In the genomic region with DNA sequence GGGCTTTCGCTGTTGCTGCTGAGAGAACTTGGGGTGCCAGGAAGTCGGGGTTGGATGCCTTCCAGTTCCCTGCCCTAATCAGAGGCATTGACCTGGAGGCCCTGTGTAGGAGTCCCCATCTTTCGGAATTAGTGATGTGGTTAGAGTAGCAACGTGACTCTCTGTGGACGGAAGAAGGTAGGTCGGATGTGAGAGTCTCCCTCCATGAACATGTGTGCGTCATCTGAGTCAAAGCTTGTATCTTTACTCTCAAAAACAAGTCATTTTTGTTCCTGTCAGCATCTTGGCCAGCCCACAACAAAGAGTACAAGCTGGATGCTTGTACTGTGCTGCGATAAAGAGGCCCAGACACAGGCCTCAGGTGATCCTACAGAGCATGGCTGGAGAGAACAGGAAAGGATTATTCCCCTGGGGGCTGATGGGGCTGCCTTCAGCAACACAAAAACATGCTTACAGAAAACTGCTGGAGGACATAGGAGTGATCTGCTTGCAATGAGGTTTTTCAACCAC, we compare ENCODE assay signal across 8 cellular contexts.
A peak's percentile ranks its signal among the peaks of the same experiment; 100 is the strongest.
DNase-seq lines count a peak whose midpoint lies in the region; ATAC-seq and TF ChIP-seq lines count a peak whose summit lies in the region.

No MANE protein-coding gene starts in this region.

- no peaks in the 10 kb centered on the region for H3K9me3 Mint-ChIP-seq in stimulated activated memory B cell treated with anti-CD40 and anti-IgM and Interleukin-4, amounts not matched to agents 10 μg/mL and 1 μg/mL and 100 μg/mL, for 72 hours

- DNase-seq in GM12865 (ENCODE audit: low read depth), result peak; percentile 97
- DNase-seq in T follicular helper cell (ENCODE audit: low read depth), result peak; percentile 79
- peak; percentile 49 for DNase-seq in activated naive CD8-positive, alpha-beta T cell treated with anti-CD3 and anti-CD28 coated beads, Interleukin-2, amount 50 U/mL, for 16 hours (ENCODE audit: low read depth, low spot score)
- DNase-seq in NCI-H187 (lab: John Stamatoyannopoulos, UW), result no peak
- DNase-seq in SKM-1 (lab: John Stamatoyannopoulos, UW; ENCODE audit: unreplicated experiment), result no peak
- DNase-seq in inferior parietal cortex (ENCODE audit: extremely low spot score), result no peak

- peak overlapping the region; percentile 46 for H3K27ac Mint-ChIP-seq in stimulated activated memory B cell treated with anti-CD40 and anti-IgM and Interleukin-4, amounts not matched to agents 10 μg/mL and 1 μg/mL and 100 μg/mL, for 72 hours

- H3K4me3 ChIP-seq in GM12865 (ENCODE audit: low read depth, low read length), result no peak overlapping the region

- peaks cover 41% of the 10 kb centered on the region for H3K4me1 Mint-ChIP-seq in stimulated activated memory B cell treated with anti-CD40 and anti-IgM and Interleukin-4, amounts not matched to agents 10 μg/mL and 1 μg/mL and 100 μg/mL, for 72 hours

- no peaks in the 10 kb centered on the region for H3K36me3 Mint-ChIP-seq in stimulated activated memory B cell treated with anti-CD40 and anti-IgM and Interleukin-4, amounts not matched to agents 10 μg/mL and 1 μg/mL and 100 μg/mL, for 72 hours

- peak; percentile 96 for ATAC-seq in HG02588 (IDR thresholded peaks at IDR 0.05; ENCODE audit: unreplicated experiment)
- ATAC-seq in stimulated activated memory B cell treated with anti-CD40 and anti-IgM and Interleukin-4, amounts not matched to agents 10 μg/mL and 1 μg/mL and 100 μg/mL, for 72 hours, result peak; percentile 97

- no peak for TF ChIP-seq CTCF in GM12865 (IDR thresholded peaks at IDR 0.05; ENCODE audit: insufficient read depth, low read depth, low read length, missing control alignments)

- no peaks in the 10 kb centered on the region for H3K27me3 Mint-ChIP-seq in stimulated activated memory B cell treated with anti-CD40 and anti-IgM and Interleukin-4, amounts not matched to agents 10 μg/mL and 1 μg/mL and 100 μg/mL, for 72 hours

- H3K4me3 Mint-ChIP-seq in stimulated activated memory B cell treated with anti-CD40 and anti-IgM and Interleukin-4, amounts not matched to agents 10 μg/mL and 1 μg/mL and 100 μg/mL, for 72 hours, result no peak overlapping the region

Comparison
In these comparisons a context has a peak if more than half of its experiments do, and no peak if none do; other contexts are left out.
1. DNase-seq: peak in GM12865 (single experiment), T follicular helper cell (single experiment) and activated naive CD8-positive, alpha-beta T cell treated with anti-CD3 and anti-CD28 coated beads, Interleukin-2, amount 50 U/mL, for 16 hours (single experiment); none in NCI-H187 (0 of 2), SKM-1 (single experiment) and inferior parietal cortex (single experiment).